ENCODE assay signal across 10 cellular contexts in the genomic region with DNA sequence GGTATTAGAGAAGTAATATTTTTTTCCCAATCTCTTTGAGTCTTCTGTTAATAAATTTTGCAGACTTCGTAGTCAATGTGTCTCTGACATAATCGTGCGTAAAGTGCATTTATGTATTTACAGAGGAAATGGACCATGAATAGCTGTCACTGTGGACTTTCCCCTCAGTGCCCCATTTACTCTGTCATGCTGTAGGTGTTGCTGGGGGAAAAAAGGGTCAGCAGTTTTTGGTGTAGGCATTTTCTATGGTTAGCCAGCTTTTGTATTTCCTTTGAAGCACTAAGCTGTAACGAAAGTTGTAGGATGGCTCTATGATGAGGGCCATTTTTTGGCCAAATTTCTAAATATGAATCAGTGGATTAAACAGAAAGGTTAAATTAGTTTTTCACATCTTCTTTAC.
A peak's percentile ranks its signal among the peaks of the same experiment; 100 is the strongest.
DNase-seq lines count a peak whose midpoint lies in the region; ATAC-seq and TF ChIP-seq lines count a peak whose summit lies in the region.
"Had no signal": no experiment of that assay in that cellular context is flagged by ENCODE, and none has a peak within 500 bp of the region (broad histone marks: within the 10 kb centered on the region; RNA-seq: fewer than 3 reads in every experiment).

No MANE protein-coding gene starts in this region.

- no peaks in the 10 kb centered on the region for H3K36me3 ChIP-seq in uterus

- H3K27me3 ChIP-seq in uterus: no peaks in the 10 kb centered on the region

- DNase-seq in GM10248 (ENCODE audit: extremely low spot score) (peak; percentile 22), NCI-H345 treated with DMSO at 0.1 percent for 48 hours (lab: John Stamatoyannopoulos, UW; ENCODE audit: unreplicated experiment) (peak; percentile 49), uterus (no peak), AG08395 (ENCODE audit: low spot score) (no peak), T-helper 2 cell (no peak), islet precursor cell (no peak)
- DNase-seq: SW 1271 had no signal

- no peak for TF ChIP-seq POLR2A in uterus (IDR thresholded peaks at IDR 0.05)

- CTCF ChIA-PET in GM10248 (lab: Yijun Ruan, JAX): interaction anchor here (1.2 to 1.6 kb wide), 2 partner anchors 8 to 164 kb away, joined by 3 to 4 read pairs; no protein-coding TSS in a partner anchor

- H3K4me3 ChIP-seq in uterus: no peak overlapping the region

- intact Hi-C loops in uterus (cut with DNase I; ENCODE audit: low total_unique reads): no loop called here

- POLR2A ChIA-PET in GM10248 (lab: Yijun Ruan, JAX): no interaction called here

- no peak overlapping the region for H3K27ac ChIP-seq in uterus

- TF ChIP-seq CTCF in GM10248 (IDR thresholded peaks at IDR 0.05; ENCODE audit: control extremely low read depth, extremely low read depth, low read depth, missing control alignments): no peak
- TF ChIP-seq CTCF in uterus (IDR thresholded peaks at IDR 0.05): no peak

- ATAC-seq in GM19395 (IDR thresholded peaks at IDR 0.05; ENCODE audit: unreplicated experiment) (peak; percentile 73), HG02973 (IDR thresholded peaks at IDR 0.05; ENCODE audit: unreplicated experiment) (peak; percentile 59)
- ATAC-seq: esophagus mucosa had no signal

- H3K4me1 ChIP-seq in uterus: no peaks in the 10 kb centered on the region

- H3K9me3 ChIP-seq in uterus: no peaks in the 10 kb centered on the region

Comparison
In these comparisons a context has a peak if more than half of its experiments do, and no peak if none do; other contexts are left out.
1. DNase-seq: peak in GM10248 (single experiment) and NCI-H345 treated with DMSO at 0.1 percent for 48 hours (single experiment); none in uterus (0 of 2), AG08395 (single experiment), T-helper 2 cell (0 of 5) and islet precursor cell (single experiment).